Comparison of ENCODE assay signal across 18 cellular contexts in genomic region chr15:49847436-49847835, GRCh38.
DNase-seq lines count a peak whose midpoint lies in the region; ATAC-seq, FAIRE-seq and TF ChIP-seq lines count a peak whose summit lies in the region.
"Had no signal": no experiment of that assay in that cellular context is flagged by ENCODE, and none has a peak within 500 bp of the region (broad histone marks: within the 10 kb centered on the region; RNA-seq: fewer than 3 reads in every experiment).

No MANE protein-coding gene starts in this region.

- H3K4me3 ChIP-seq in ascending aorta = no peak overlapping the region
- no peak overlapping the region for H3K4me3 ChIP-seq in fibroblast of pulmonary artery (replicated peaks; ENCODE audit: low read depth, low read length)
- H3K4me3 ChIP-seq in stomach = no peak overlapping the region
- H3K4me3 ChIP-seq in lower lobe of right lung = no peak overlapping the region
- H3K4me3 ChIP-seq: dorsolateral prefrontal cortex, ovary had no signal

- TF ChIP-seq EP300 in stomach (IDR thresholded peaks at IDR 0.05) = no peak

- peaks cover 0 to 30% of the 10 kb centered on the region in 2 donors for H3K4me1 Mint-ChIP-seq in natural killer cell treated with Interleukin-12 subunit alpha and Interleukin-12 subunit beta and Interleukin-15 and Interleukin-18, amount 100 ng/mL, for 72 hours (ENCODE audit: low read depth in 2 of 2)
- H3K4me1 Mint-ChIP-seq: activated CD4-positive, alpha-beta T cell treated with anti-CD3 and anti-CD28 coated beads, Interleukin-2, amount 10 ng/mL, durations not matched to agents 24 days and 14 days had no signal

- no peak overlapping the region for H3K4me3 Mint-ChIP-seq in natural killer cell treated with Interleukin-12 subunit alpha and Interleukin-12 subunit beta and Interleukin-15 and Interleukin-18, amount 100 ng/mL, for 72 hours
- H3K4me3 Mint-ChIP-seq: activated CD4-positive, alpha-beta T cell treated with anti-CD3 and anti-CD28 coated beads, Interleukin-2, amount 10 ng/mL, durations not matched to agents 24 days and 14 days had no signal

- peak; percentile 17 for DNase-seq in H4 (ENCODE audit: low spot score)
- DNase-seq in ascending aorta (ENCODE audit: low spot score in 2 of 2) = no peak
- DNase-seq in fibroblast of pulmonary artery (ENCODE audit: low read depth) = peak; percentile 63
- no peak for DNase-seq in stomach
- DNase-seq in kidney tubule cell (ENCODE audit: low spot score) = no peak
- DNase-seq in RCC 7860 (ENCODE audit: low spot score) = no peak
- no peak for DNase-seq in lower lobe of right lung
- DNase-seq in natural killer cell treated with Interleukin-12 subunit alpha and Interleukin-12 subunit beta and Interleukin-15 and Interleukin-18, amount 100 ng/mL, for 72 hours (ENCODE audit: low spot score) = no peak
- DNase-seq: activated CD4-positive, alpha-beta T cell treated with anti-CD3 and anti-CD28 coated beads, Interleukin-2, amount 10 ng/mL, durations not matched to agents 24 days and 14 days; activated CD8-positive, alpha-beta memory T cell treated with anti-CD3 and anti-CD28 coated beads, Interleukin-2, amount 50 U/mL, for 48 hours; activated gamma-delta T cell; BE2C; dorsolateral prefrontal cortex; midbrain; NCI-H2081; NCI-H524 treated with DMSO at 0.1 percent for 48 hours; ovary; small intestine had no signal

- H3K36me3 Mint-ChIP-seq in natural killer cell treated with Interleukin-12 subunit alpha and Interleukin-12 subunit beta and Interleukin-15 and Interleukin-18, amount 100 ng/mL, for 72 hours = peaks cover 71% of the 10 kb centered on the region

- WGBS in stomach, 5 donors = 64 to 90% (median 87%) methylated on average over 2 of the region's 2 CpGs

- no peaks in the 10 kb centered on the region for H3K9me3 ChIP-seq in ascending aorta
- no peaks in the 10 kb centered on the region for H3K9me3 ChIP-seq in stomach
- peaks cover 4% of the 10 kb centered on the region for H3K9me3 ChIP-seq in lower lobe of right lung
- H3K9me3 ChIP-seq: BE2C, ovary had no signal

- no peak for TF ChIP-seq CTCF in ascending aorta (IDR thresholded peaks at IDR 0.05)
- no peak for TF ChIP-seq CTCF in fibroblast of pulmonary artery (IDR thresholded peaks at IDR 0.05; ENCODE audit: low read length, missing control alignments)
- no peak for TF ChIP-seq CTCF in stomach (IDR thresholded peaks at IDR 0.05)
- no peak for TF ChIP-seq CTCF in lower lobe of right lung (IDR thresholded peaks at IDR 0.05)

- peak overlapping the region in 1 of 2 donors; percentile 1 for H3K27ac Mint-ChIP-seq in natural killer cell treated with Interleukin-12 subunit alpha and Interleukin-12 subunit beta and Interleukin-15 and Interleukin-18, amount 100 ng/mL, for 72 hours
- H3K27ac Mint-ChIP-seq: activated CD4-positive, alpha-beta T cell treated with anti-CD3 and anti-CD28 coated beads, Interleukin-2, amount 10 ng/mL, durations not matched to agents 24 days and 14 days had no signal

- H3K4me1 ChIP-seq in ascending aorta (peaks cover 9 to 10% of the 10 kb centered on the region in 2 donors), stomach (peaks cover 0 to 8% (median 3%) of the 10 kb centered on the region in 4 donors), lower lobe of right lung (no peaks in the 10 kb centered on the region)
- H3K4me1 ChIP-seq: BE2C had no signal

- H3K27ac ChIP-seq in ascending aorta (peak overlapping the region; percentile 35 to 82), stomach (peak overlapping the region in 4 of 5 donors; percentile 47 to 74 (median 56)), lower lobe of right lung (no peak overlapping the region)
- H3K27ac ChIP-seq: dorsolateral prefrontal cortex, ovary had no signal

- intact Hi-C loops in ascending aorta (cut with DNase I) (loop anchor here (5.0 kb wide), 2 partner anchors 145 to 225 kb away; partner anchors contain the start of genes DTWD1 and FAM227B), stomach (cut with DNase I; ENCODE audit: low total_unique reads) (no loop called here), lower lobe of right lung (cut with DNase I) (no loop called here)

- FAIRE-seq in RCC 7860 (lab: Jason Lieb, UNC) = no peak
- FAIRE-seq: small intestine had no signal

- H3K27me3 ChIP-seq in ascending aorta = no peaks in the 10 kb centered on the region
- H3K27me3 ChIP-seq in stomach = no peaks in the 10 kb centered on the region
- no peaks in the 10 kb centered on the region for H3K27me3 ChIP-seq in lower lobe of right lung (ENCODE audit: low read depth)
- H3K27me3 ChIP-seq: BE2C, dorsolateral prefrontal cortex, ovary had no signal

- no peaks in the 10 kb centered on the region for H3K27me3 Mint-ChIP-seq in natural killer cell treated with Interleukin-12 subunit alpha and Interleukin-12 subunit beta and Interleukin-15 and Interleukin-18, amount 100 ng/mL, for 72 hours
- H3K27me3 Mint-ChIP-seq: activated CD4-positive, alpha-beta T cell treated with anti-CD3 and anti-CD28 coated beads, Interleukin-2, amount 10 ng/mL, durations not matched to agents 24 days and 14 days had no signal

- TF ChIP-seq POLR2A in stomach (IDR thresholded peaks at IDR 0.05) = no peak

- ATAC-seq in lower lobe of right lung = no peak
- no peak for ATAC-seq in natural killer cell treated with Interleukin-12 subunit alpha and Interleukin-12 subunit beta and Interleukin-15 and Interleukin-18, amount 100 ng/mL, for 72 hours

- H3K9me3 Mint-ChIP-seq in natural killer cell treated with Interleukin-12 subunit alpha and Interleukin-12 subunit beta and Interleukin-15 and Interleukin-18, amount 100 ng/mL, for 72 hours = peaks cover 14% of the 10 kb centered on the region

- H3K36me3 ChIP-seq in ascending aorta (no peaks in the 10 kb centered on the region), stomach (no peaks in the 10 kb centered on the region), lower lobe of right lung (no peaks in the 10 kb centered on the region)
- H3K36me3 ChIP-seq: BE2C, ovary had no signal

Comparison
In these comparisons a context has a peak if more than half of its experiments do, and no peak if none do; other contexts are left out.
1. DNase-seq: peak in H4 (single experiment) and fibroblast of pulmonary artery (single experiment); none in ascending aorta (0 of 2), stomach (single experiment), kidney tubule cell (single experiment), RCC 7860 (single experiment), lower lobe of right lung (single experiment) and natural killer cell treated with Interleukin-12 subunit alpha and Interleukin-12 subunit beta and Interleukin-15 and Interleukin-18, amount 100 ng/mL, for 72 hours (single experiment).